In the genomic region with DNA sequence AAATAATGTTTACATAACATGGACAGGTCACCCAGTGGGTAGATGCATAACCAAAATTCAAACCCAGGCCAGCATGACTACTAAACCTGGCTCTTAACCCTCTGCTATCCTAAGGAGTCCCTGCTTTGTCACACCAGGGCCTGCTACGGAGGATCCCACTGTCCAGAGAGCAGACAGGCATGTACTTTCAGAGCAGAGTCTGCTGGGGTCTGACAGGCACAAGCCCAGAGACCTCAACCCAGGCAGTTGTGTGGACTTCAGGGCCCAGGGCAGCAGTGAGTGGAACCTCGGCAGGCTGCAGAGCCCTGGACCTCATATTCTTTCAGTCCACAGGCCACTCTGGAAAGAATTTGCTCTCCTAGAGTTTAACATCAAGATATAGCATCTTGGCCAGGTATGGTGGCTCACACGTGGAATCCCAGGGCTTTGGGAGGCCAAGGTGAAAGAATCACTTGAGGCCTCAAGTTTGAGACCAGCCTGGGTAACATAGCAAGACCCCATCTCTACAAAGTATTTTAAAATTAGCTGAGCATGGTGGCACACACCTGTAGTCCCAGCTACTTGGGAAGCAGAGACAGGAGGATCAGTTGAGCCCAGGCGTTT, we compare ENCODE assay signal across 11 cellular contexts. TPM values are rescaled to one million over a fixed set of nuclear protein-coding genes. Genes with fewer than 3 reads are reported as not detected.
"Had no signal": no experiment of that assay in that cellular context is flagged by ENCODE, and none has a peak within 500 bp of the region (broad histone marks: within the 10 kb centered on the region; RNA-seq: fewer than 3 reads in every experiment).

No MANE protein-coding gene starts in this region.

- H3K4me2 ChIP-seq: GM23338 had no signal

- H3K9ac ChIP-seq: GM23248 had no signal

- H3K27ac ChIP-seq: GM23248 had no signal

- H3K4me1 ChIP-seq: HAP-1 had no signal

- H3K4me3 Mint-ChIP-seq: GM23338, H9, HFFc6 had no signal

- ATAC-seq: GM23338, HCT116 had no signal

- DNase-seq: GM23248, GOT3, H7, H9, HCEC 1CT, HFFc6 had no signal

- H2AFZ ChIP-seq: GM23248, GM23338 had no signal

- H3K4me3 ChIP-seq: GM23248, GM23338, HAP-1 had no signal

- H3K9me3 ChIP-seq: HAP-1 had no signal

- H3K27ac Mint-ChIP-seq: GM23338, H9, HFFc6 had no signal

- H3K36me3 ChIP-seq: HAP-1 had no signal

RNA-seq across cellular contexts. Expression of gene S100A7, which starts 16.1 kb away (rescaled TPM):
- total RNA-seq: GM23248, GM23338, H1, H4, H7, H9, HFFc6 had no signal
- polyA plus RNA-seq: GM23248, GM23338, H1 had no signal

RNA-seq across cellular contexts. Expression of gene S100A6, which starts 59.2 kb away (rescaled TPM):
- total RNA-seq: H9 had no signal
